8 cellular contexts compared by ENCODE assay signal in genomic region chr2:197704434-197705142, GRCh38.
DNase-seq lines count a peak whose midpoint lies in the region; ATAC-seq and TF ChIP-seq lines count a peak whose summit lies in the region.

No MANE protein-coding gene starts in this region.

- peak; percentile 37 for ATAC-seq in HG02938 (IDR thresholded peaks at IDR 0.05; ENCODE audit: unreplicated experiment)
- ATAC-seq in SK-N-SH treated with all-trans-retinoic acid at 6 μM for 48 hours = peak; percentile 27

- TF ChIP-seq CTCF in fibroblast of pulmonary artery (IDR thresholded peaks at IDR 0.05; ENCODE audit: low read length, missing control alignments) = no peak

- DNase-seq in NCI-H510A treated with DMSO at 0.1 percent for 48 hours (lab: John Stamatoyannopoulos, UW) (peak; percentile 87), NCI-H510A (lab: John Stamatoyannopoulos, UW) (no peak), fibroblast of pulmonary artery (ENCODE audit: low read depth) (no peak), pons (ENCODE audit: low spot score) (peak; percentile 84), NCI-H2081 (lab: John Stamatoyannopoulos, UW) (no peak), NCI-H1048 (lab: John Stamatoyannopoulos, UW) (no peak)

- peak overlapping the region; percentile 90 for H3K4me3 ChIP-seq in fibroblast of pulmonary artery (replicated peaks; ENCODE audit: low read depth, low read length)

TF ChIP-seq in SK-N-SH treated with all-trans-retinoic acid at 6 μM for 48 hours, 23 proteins besides CTCF, POLR2A, EP300 and RAD21:
- TF ChIP-seq TCF4 (CRISPR knock-in tag; IDR thresholded peaks at IDR 0.05; ENCODE audit: borderline replicate concordance) (no peak), POU6F1 (CRISPR knock-in tag; IDR thresholded peaks at IDR 0.05; ENCODE audit: borderline replicate concordance, low read depth) (no peak), OSR1 (CRISPR knock-in tag; IDR thresholded peaks at IDR 0.05) (no peak), RARB (CRISPR knock-in tag; IDR thresholded peaks at IDR 0.05) (no peak), BACH2 (CRISPR knock-in tag; IDR thresholded peaks at IDR 0.05; ENCODE audit: borderline replicate concordance) (no peak), TOX (CRISPR knock-in tag; IDR thresholded peaks at IDR 0.05; ENCODE audit: borderline replicate concordance) (no peak), PATZ1 (CRISPR knock-in tag; IDR thresholded peaks at IDR 0.05; ENCODE audit: borderline replicate concordance) (no peak), CREB5 (CRISPR knock-in tag; IDR thresholded peaks at IDR 0.05; ENCODE audit: low read depth) (no peak), ESRRG (CRISPR knock-in tag; IDR thresholded peaks at IDR 0.05) (no peak), SNAI2 (CRISPR knock-in tag; IDR thresholded peaks at IDR 0.05) (no peak), ISL1 (CRISPR knock-in tag; IDR thresholded peaks at IDR 0.05) (no peak), ZFP3 (CRISPR knock-in tag; IDR thresholded peaks at IDR 0.05) (no peak), TSHZ2 (CRISPR knock-in tag; IDR thresholded peaks at IDR 0.05) (no peak), ZNF8 (CRISPR knock-in tag; IDR thresholded peaks at IDR 0.05) (no peak)
TF ChIP-seq in SK-N-SH treated with all-trans-retinoic acid at 6 μM for 48 hours: peak in this region for 0.

Comparison
In these comparisons a context has a peak if more than half of its experiments do, and no peak if none do; other contexts are left out.
1. DNase-seq: peak in NCI-H510A treated with DMSO at 0.1 percent for 48 hours (single experiment) and pons (single experiment); none in NCI-H510A (single experiment), fibroblast of pulmonary artery (single experiment), NCI-H2081 (0 of 2) and NCI-H1048 (single experiment).